14 cellular contexts compared by ENCODE assay signal in the genomic region with DNA sequence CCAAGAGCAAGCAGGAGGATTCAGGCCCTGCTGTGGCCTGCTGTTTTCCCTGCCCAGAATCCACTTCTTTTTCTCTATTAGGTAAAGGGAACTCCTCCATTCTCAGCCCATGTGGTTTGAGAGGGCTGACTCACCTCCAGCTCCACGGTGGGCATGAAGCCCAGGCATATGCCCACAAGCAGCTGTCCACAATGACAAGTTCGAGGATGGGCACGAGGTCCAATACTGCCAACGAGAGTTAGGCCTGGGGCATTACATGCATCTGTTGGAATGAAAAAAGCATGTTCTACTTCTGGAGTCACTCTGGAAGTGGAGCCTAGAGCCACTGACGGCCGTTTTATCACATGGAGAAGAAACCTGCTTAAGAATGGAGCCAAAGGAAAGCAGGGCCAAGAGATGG. TPM values are rescaled to one million over a fixed set of nuclear protein-coding genes. Genes with fewer than 3 reads are reported as not detected.
A peak's percentile ranks its signal among the peaks of the same experiment; 100 is the strongest.
DNase-seq lines count a peak whose midpoint lies in the region; ATAC-seq, FAIRE-seq and TF ChIP-seq lines count a peak whose summit lies in the region.
"Had no signal": no experiment of that assay in that cellular context is flagged by ENCODE, and none has a peak within 500 bp of the region (broad histone marks: within the 10 kb centered on the region; RNA-seq: fewer than 3 reads in every experiment).

No MANE protein-coding gene starts in this region.

- TF ChIP-seq POLR2A in H54 (IDR thresholded peaks at IDR 0.05; ENCODE audit: low read depth, low read length) (no peak), gastroesophageal sphincter (IDR thresholded peaks at IDR 0.05) (no peak)

- H3K27ac Mint-ChIP-seq in T-helper 17 cell = peak overlapping the region; percentile 84
- no peak overlapping the region for H3K27ac Mint-ChIP-seq in activated CD4-positive, alpha-beta T cell treated with anti-CD3 and anti-CD28 coated beads for 36 hours

- peak overlapping the region; percentile 45 to 86 (median 82) for H3K27ac ChIP-seq in gastroesophageal sphincter

- H3K4me1 Mint-ChIP-seq in T-helper 17 cell = peaks cover 44% of the 10 kb centered on the region
- peaks cover 37% of the 10 kb centered on the region for H3K4me1 Mint-ChIP-seq in activated CD4-positive, alpha-beta T cell treated with anti-CD3 and anti-CD28 coated beads for 36 hours
- H3K4me1 Mint-ChIP-seq: neural crest cell had no signal

- H3K36me3 Mint-ChIP-seq in T-helper 17 cell (ENCODE audit: low read depth) = no peaks in the 10 kb centered on the region
- no peaks in the 10 kb centered on the region for H3K36me3 Mint-ChIP-seq in activated CD4-positive, alpha-beta T cell treated with anti-CD3 and anti-CD28 coated beads for 36 hours (ENCODE audit: low read depth)

- H3K4me3 Mint-ChIP-seq in T-helper 17 cell = no peak overlapping the region
- no peak overlapping the region for H3K4me3 Mint-ChIP-seq in activated CD4-positive, alpha-beta T cell treated with anti-CD3 and anti-CD28 coated beads for 36 hours
- H3K4me3 Mint-ChIP-seq: IgD-negative memory B cell, neural crest cell had no signal

- peak; percentile 96 for FAIRE-seq in H54 (lab: Jason Lieb, UNC)

- intact Hi-C loops in activated CD4-positive, alpha-beta T cell treated with anti-CD3 and anti-CD28 coated beads for 36 hours (cut with DNase I, micrococcal nuclease) = loop anchor here in 1 of 2 experiments (10.0 kb wide), 1 partner anchor 1094 kb away; a partner anchor contains a TSS

- no peaks in the 10 kb centered on the region for H3K9me3 ChIP-seq in T-helper 17 cell (ENCODE audit: control insufficient read depth, low read length, poor library complexity, severe bottlenecking)
- H3K9me3 ChIP-seq in gastroesophageal sphincter = no peaks in the 10 kb centered on the region

- peaks cover 6 to 90% (median 15%) of the 10 kb centered on the region in 3 donors for H3K4me1 ChIP-seq in gastroesophageal sphincter

- TF ChIP-seq EP300 in gastroesophageal sphincter (IDR thresholded peaks at IDR 0.05) = no peak

- 20 to 38% methylated on average over 4 to 5 of the region's 6 CpGs for WGBS in gastroesophageal sphincter (ENCODE audit: low coverage in 1 of 2), 2 donors

- POLR2A ChIA-PET in activated CD4-positive, alpha-beta T cell treated with anti-CD3 and anti-CD28 coated beads for 36 hours (lab: Charles Lee) = no interaction called here

- no peak for TF ChIP-seq CTCF in gastroesophageal sphincter (IDR thresholded peaks at IDR 0.05)

- ATAC-seq in T-helper 17 cell (no peak), gastroesophageal sphincter (peak; percentile 72)
- ATAC-seq in activated CD4-positive, alpha-beta T cell treated with anti-CD3 and anti-CD28 coated beads for 36 hours = no peak
- ATAC-seq: stimulated activated naive CD8-positive, alpha-beta T cell treated with anti-CD3 and anti-CD28 coated beads, Interleukin-15, Interleukin-2, amounts not matched to agents 100 U/mL and 50 U/mL, for 24 hours had no signal

- no peaks in the 10 kb centered on the region for H3K36me3 ChIP-seq in gastroesophageal sphincter

- no peaks in the 10 kb centered on the region for H3K27me3 Mint-ChIP-seq in T-helper 17 cell
- no peaks in the 10 kb centered on the region for H3K27me3 Mint-ChIP-seq in activated CD4-positive, alpha-beta T cell treated with anti-CD3 and anti-CD28 coated beads for 36 hours

- no peak overlapping the region for H3K4me3 ChIP-seq in gastroesophageal sphincter

- CTCF ChIA-PET in activated CD4-positive, alpha-beta T cell treated with anti-CD3 and anti-CD28 coated beads for 36 hours (lab: Charles Lee) = interaction anchor here (1.4 kb wide), 1 partner anchor 89 kb away, joined by 3 read pairs; no protein-coding TSS in a partner anchor

- H3K9me3 Mint-ChIP-seq in activated CD4-positive, alpha-beta T cell treated with anti-CD3 and anti-CD28 coated beads for 36 hours (ENCODE audit: low read depth) = no peaks in the 10 kb centered on the region
- H3K9me3 Mint-ChIP-seq: neural crest cell had no signal

- H3K27me3 ChIP-seq in gastroesophageal sphincter = no peaks in the 10 kb centered on the region

- DNase-seq in H54 (ENCODE audit: insufficient read length, low spot score) = peak; percentile 51
- DNase-seq in T-helper 17 cell = no peak
- peak; percentile 43 for DNase-seq in stromal cell of bone marrow (ENCODE audit: low read depth)
- no peak for DNase-seq in activated CD4-positive, alpha-beta T cell treated with anti-CD3 and anti-CD28 coated beads for 36 hours
- no peak for DNase-seq in activated effector memory CD4-positive, alpha-beta T cell treated with Interleukin-2 at 50 U/mL for 16 hours
- DNase-seq in 8988T = no peak
- DNase-seq in DMS114 treated with DMSO at 0.1 percent for 48 hours (lab: John Stamatoyannopoulos, UW; ENCODE audit: unreplicated experiment) = no peak
- DNase-seq: activated CD4-positive, alpha-beta T cell treated with anti-CD3 and anti-CD28 coated beads for 48 hours; activated naive CD4-positive, alpha-beta T cell; SHP77 treated with DMSO at 0.1 percent for 48 hours; stimulated activated naive CD8-positive, alpha-beta T cell treated with anti-CD3 and anti-CD28 coated beads, Interleukin-15, Interleukin-2, amounts not matched to agents 100 U/mL and 50 U/mL, for 24 hours had no signal

RNA-seq across cellular contexts. Expression of a gene that starts 20.1 kb away (rescaled TPM):
- total RNA-seq in T-helper 17 cell (10 to 100 TPM in 1 of 2 donors, 1 to 10 TPM in 1; 9.2 to 14.2 TPM), gastroesophageal sphincter (10 to 100 TPM; 53.7 to 85.1 (median 63.8) TPM)
- total RNA-seq in activated CD4-positive, alpha-beta T cell treated with anti-CD3 and anti-CD28 coated beads for 36 hours = under 1 TPM; 0.69 to 0.91 TPM

RNA-seq across cellular contexts. Expression of a gene that starts 39.6 kb away (rescaled TPM):
- total RNA-seq in T-helper 17 cell (not detected), gastroesophageal sphincter (not detected)
- total RNA-seq in activated CD4-positive, alpha-beta T cell treated with anti-CD3 and anti-CD28 coated beads for 36 hours = not detected
- total RNA-seq: neural crest cell had no signal

Comparison
In these comparisons a context has a peak if more than half of its experiments do, and no peak if none do; other contexts are left out.
1. DNase-seq: peak in H54 (single experiment) and stromal cell of bone marrow (single experiment); none in T-helper 17 cell (0 of 3), activated CD4-positive, alpha-beta T cell treated with anti-CD3 and anti-CD28 coated beads for 36 hours (single experiment), activated effector memory CD4-positive, alpha-beta T cell treated with Interleukin-2 at 50 U/mL for 16 hours (single experiment), 8988T (single experiment) and DMS114 treated with DMSO at 0.1 percent for 48 hours (single experiment).
2. RNA of a gene that starts 20.1 kb away (total RNA-seq): 53.7 to 85.1 TPM in gastroesophageal sphincter and 9.2 to 14.2 TPM in T-helper 17 cell; 0.69 to 0.91 TPM in activated CD4-positive, alpha-beta T cell treated with anti-CD3 and anti-CD28 coated beads for 36 hours; every median in the first group is over 4 times any median in the second.